Comparison of ENCODE assay signal across 8 cellular contexts in genomic region chr19:11598103-11598483, GRCh38. TPM values are rescaled to one million over a fixed set of nuclear protein-coding genes. Genes with fewer than 3 reads are reported as not detected.
DNase-seq lines count a peak whose midpoint lies in the region; ATAC-seq, FAIRE-seq and TF ChIP-seq lines count a peak whose summit lies in the region.

No MANE protein-coding gene starts in this region.

- peaks cover 30% of the 10 kb centered on the region for H3K4me1 Mint-ChIP-seq in stimulated activated naive CD8-positive, alpha-beta T cell treated with anti-CD3 and anti-CD28 coated beads, Interleukin-15, Interleukin-2, amounts not matched to agents 100 ng/mL and 50 ng/mL, for 24 hours (ENCODE audit: low read depth)

- TF ChIP-seq CTCF in bronchial epithelial cell (IDR thresholded peaks at IDR 0.05; ENCODE audit: insufficient read depth, low read length, severe bottlenecking) (no peak), mucosa of descending colon (IDR thresholded peaks at IDR 0.05) (no peak)

- ATAC-seq in stimulated activated naive CD8-positive, alpha-beta T cell treated with anti-CD3 and anti-CD28 coated beads, Interleukin-15, Interleukin-2, amounts not matched to agents 100 U/mL and 50 U/mL, for 24 hours: no peak
- no peak for ATAC-seq in mucosa of descending colon
- ATAC-seq in GM19467 (IDR thresholded peaks at IDR 0.05; ENCODE audit: unreplicated experiment): no peak

- H3K36me3 Mint-ChIP-seq in stimulated activated naive CD8-positive, alpha-beta T cell treated with anti-CD3 and anti-CD28 coated beads, Interleukin-15, Interleukin-2, amounts not matched to agents 100 ng/mL and 50 ng/mL, for 24 hours (ENCODE audit: low read depth): peaks cover 24% of the 10 kb centered on the region

- H3K27me3 ChIP-seq in bronchial epithelial cell (ENCODE audit: control insufficient read depth, insufficient read depth, low read length): no peaks in the 10 kb centered on the region

- intact Hi-C loops in mucosa of descending colon (cut with DNase I, micrococcal nuclease): no loop called here

- H3K9me3 ChIP-seq in mucosa of descending colon: no peaks in the 10 kb centered on the region

- H3K9me3 Mint-ChIP-seq in stimulated activated naive CD8-positive, alpha-beta T cell treated with anti-CD3 and anti-CD28 coated beads, Interleukin-15, Interleukin-2, amounts not matched to agents 100 ng/mL and 50 ng/mL, for 24 hours: no peaks in the 10 kb centered on the region

- no peak for FAIRE-seq in bronchial epithelial cell (lab: Jason Lieb, UNC)

- no peak for DNase-seq in stimulated activated naive CD8-positive, alpha-beta T cell treated with anti-CD3 and anti-CD28 coated beads, Interleukin-15, Interleukin-2, amounts not matched to agents 100 U/mL and 50 U/mL, for 24 hours
- DNase-seq in bronchial epithelial cell (ENCODE audit: low read depth) (peak; percentile 8), mucosa of descending colon (no peak), germinal center (ENCODE audit: low spot score) (no peak), nucleus accumbens (lab: John Stamatoyannopoulos, UW) (no peak), C1 segment of cervical spinal cord (lab: John Stamatoyannopoulos, UW) (no peak)

- peak overlapping the region; percentile 92 for H3K4me3 Mint-ChIP-seq in stimulated activated naive CD8-positive, alpha-beta T cell treated with anti-CD3 and anti-CD28 coated beads, Interleukin-15, Interleukin-2, amounts not matched to agents 100 ng/mL and 50 ng/mL, for 24 hours

- peaks cover 9% of the 10 kb centered on the region for H3K4me1 ChIP-seq in mucosa of descending colon (ENCODE audit: low read depth)

- no peaks in the 10 kb centered on the region for H3K27me3 Mint-ChIP-seq in stimulated activated naive CD8-positive, alpha-beta T cell treated with anti-CD3 and anti-CD28 coated beads, Interleukin-15, Interleukin-2, amounts not matched to agents 100 ng/mL and 50 ng/mL, for 24 hours

- peak overlapping the region; percentile 84 for H3K4me3 ChIP-seq in bronchial epithelial cell (ENCODE audit: low read depth, low read length)
- H3K4me3 ChIP-seq in mucosa of descending colon: peak overlapping the region; percentile 86

- peaks cover 3% of the 10 kb centered on the region for H3K36me3 ChIP-seq in bronchial epithelial cell (ENCODE audit: control insufficient read depth, insufficient read depth, low read length)
- H3K36me3 ChIP-seq in mucosa of descending colon (ENCODE audit: low read depth): no peaks in the 10 kb centered on the region

- H3K27ac Mint-ChIP-seq in stimulated activated naive CD8-positive, alpha-beta T cell treated with anti-CD3 and anti-CD28 coated beads, Interleukin-15, Interleukin-2, amounts not matched to agents 100 ng/mL and 50 ng/mL, for 24 hours: peak overlapping the region; percentile 73

RNA-seq across cellular contexts. Expression of gene ZNF627, which starts 0.8 kb away (rescaled TPM):
- total RNA-seq in bronchial epithelial cell (23.9 and 24.5 TPM in 2 replicates), mucosa of descending colon (10 to 100 TPM in 2 of 3 donors, 1 to 10 TPM in 1; 8.7 to 10.9 (median 10.5) TPM)

RNA-seq across cellular contexts. Expression of gene ACP5, which starts 20.6 kb away (rescaled TPM):
- total RNA-seq in bronchial epithelial cell (24.5 and 26.2 TPM in 2 replicates), mucosa of descending colon (10 to 100 TPM; 24.3 to 35.1 (median 24.9) TPM)

RNA-seq across cellular contexts. Expression of gene ELOF1, which starts 39.1 kb away (rescaled TPM):
- total RNA-seq in bronchial epithelial cell (20.3 and 30.7 TPM in 2 replicates), mucosa of descending colon (10 to 100 TPM; 33.7 to 47.4 (median 42.6) TPM)

RNA-seq across cellular contexts. Expression of gene CNN1, which starts 59.4 kb away (rescaled TPM):
- total RNA-seq in bronchial epithelial cell: not detected in 2 replicates
- total RNA-seq in mucosa of descending colon: 1,000 to 10,000 TPM in 1 of 3 donors, 10 to 100 TPM in 2; 19.3 to 1,130 (median 71.6) TPM
